In genomic region chr19:16141043-16141442, GRCh38 we compare ENCODE assay signal across 13 cellular contexts. TPM values are rescaled to one million over a fixed set of nuclear protein-coding genes. Genes with fewer than 3 reads are reported as not detected.
DNase-seq lines count a peak whose midpoint lies in the region; ATAC-seq and TF ChIP-seq lines count a peak whose summit lies in the region.
"Had no signal": no experiment of that assay in that cellular context is flagged by ENCODE, and none has a peak within 500 bp of the region (broad histone marks: within the 10 kb centered on the region; RNA-seq: fewer than 3 reads in every experiment).

No MANE protein-coding gene starts in this region.

- H3K9me2 ChIP-seq in Loucy (replicated peaks; ENCODE audit: low read depth, low read length) = no peaks in the 10 kb centered on the region

- H3K36me3 Mint-ChIP-seq in CD4-positive, alpha-beta memory T cell = peaks cover 0 to 4% of the 10 kb centered on the region in 2 donors
- H3K36me3 Mint-ChIP-seq in activated T-helper 17 cell treated with anti-CD3 and anti-CD28 coated beads, Interleukin-2, amount 50 U/mL, for 72 hours (ENCODE audit: low read depth) = peaks cover 17% of the 10 kb centered on the region
- peaks cover 9% of the 10 kb centered on the region for H3K36me3 Mint-ChIP-seq in CD8-positive, alpha-beta T cell
- H3K36me3 Mint-ChIP-seq: brain had no signal

- H3K9ac ChIP-seq in Loucy (ENCODE audit: low read depth, low read length, poor library complexity, severe bottlenecking) = peak overlapping the region; percentile 83

- POLR2A ChIA-PET in CD4-positive, alpha-beta memory T cell (lab: Charles Lee; ENCODE audit: partially characterized antibody) = no interaction called here
- POLR2A ChIA-PET in CD8-positive, alpha-beta T cell (lab: Charles Lee) = no interaction called here

- no peak for TF ChIP-seq EP300 in ovary (IDR thresholded peaks at IDR 0.05)

- peak; percentile 34 for ATAC-seq in GM19035 (IDR thresholded peaks at IDR 0.05; ENCODE audit: unreplicated experiment)
- ATAC-seq in activated T-helper 17 cell treated with anti-CD3 and anti-CD28 coated beads, Interleukin-2, amount 50 U/mL, for 72 hours (replicated peaks) = no peak
- ATAC-seq in CD8-positive, alpha-beta T cell = no peak
- ATAC-seq: left colon had no signal

- no peak for DNase-seq in CD4-positive, alpha-beta memory T cell
- DNase-seq in CD8-positive, alpha-beta T cell = no peak
- DNase-seq in DMS 273 (lab: John Stamatoyannopoulos, UW; ENCODE audit: unreplicated experiment) (no peak), occipital lobe (lab: John Stamatoyannopoulos, UW) (no peak), ovary (no peak)
- DNase-seq: activated CD4-positive, alpha-beta T cell treated with anti-CD3 and anti-CD28 coated beads for 48 hours; NCI-H69 had no signal

- TF ChIP-seq CTCF in Loucy (conservative IDR thresholded peaks at IDR 0.05; ENCODE audit: low read length) (0 out of 2 replicates have a peak, but pooled peaks have one; percentile 18), ovary (IDR thresholded peaks at IDR 0.05) (no peak)
- no peak for TF ChIP-seq CTCF in CD8-positive, alpha-beta T cell (IDR thresholded peaks at IDR 0.05)

- intact Hi-C loops in CD4-positive, alpha-beta memory T cell (cut with micrococcal nuclease) = no loop called here
- intact Hi-C loops in CD8-positive, alpha-beta T cell (cut with DNase I, micrococcal nuclease) = no loop called here
- intact Hi-C loops in ovary (cut with DNase I) = no loop called here

- 0 out of 2 replicates have a peak, but pooled peaks cover 7% of the 10 kb centered on the region for H3F3A ChIP-seq in Loucy (ENCODE audit: low read depth)

- TF ChIP-seq POLR2A in ovary (IDR thresholded peaks at IDR 0.05) = no peak

- peaks cover 5% of the 10 kb centered on the region for H4K20me1 ChIP-seq in Loucy (ENCODE audit: insufficient read depth, low read length, poor library complexity, severe bottlenecking)

- no peak overlapping the region for H2AFZ ChIP-seq in Loucy (ENCODE audit: low read length)

- peaks cover 37% of the 10 kb centered on the region for H3K4me1 ChIP-seq in CD4-positive, alpha-beta memory T cell (ENCODE audit: insufficient read depth, low read length)
- H3K4me1 ChIP-seq in Loucy (ENCODE audit: insufficient read depth, low read length, poor library complexity, severe bottlenecking) = peaks cover 76% of the 10 kb centered on the region
- H3K4me1 ChIP-seq in CD8-positive, alpha-beta T cell (ENCODE audit: insufficient read depth, low read length) = peaks cover 25% of the 10 kb centered on the region
- peaks cover 2% of the 10 kb centered on the region for H3K4me1 ChIP-seq in ovary (ENCODE audit: insufficient read depth)

- peaks cover 50% of the 10 kb centered on the region for H3K79me2 ChIP-seq in Loucy (ENCODE audit: insufficient read depth, low read length)

- no peaks in the 10 kb centered on the region for H3K27me3 Mint-ChIP-seq in CD4-positive, alpha-beta memory T cell
- no peaks in the 10 kb centered on the region for H3K27me3 Mint-ChIP-seq in activated T-helper 17 cell treated with anti-CD3 and anti-CD28 coated beads, Interleukin-2, amount 50 U/mL, for 72 hours
- H3K27me3 Mint-ChIP-seq in CD8-positive, alpha-beta T cell (ENCODE audit: low read depth) = no peaks in the 10 kb centered on the region

- no peaks in the 10 kb centered on the region for H3K9me3 ChIP-seq in CD4-positive, alpha-beta memory T cell (ENCODE audit: control insufficient read depth in 1 of 2, low read length in 2 of 2)
- no peaks in the 10 kb centered on the region for H3K9me3 ChIP-seq in Loucy (ENCODE audit: insufficient read depth, low read depth, low read length)
- no peaks in the 10 kb centered on the region for H3K9me3 ChIP-seq in CD8-positive, alpha-beta T cell (ENCODE audit: low read length)
- H3K9me3 ChIP-seq in ovary = no peaks in the 10 kb centered on the region

- peak overlapping the region in 6 of 7 donors; percentile 52 to 69 (median 61) for H3K27ac Mint-ChIP-seq in CD4-positive, alpha-beta memory T cell
- H3K27ac Mint-ChIP-seq in activated T-helper 17 cell treated with anti-CD3 and anti-CD28 coated beads, Interleukin-2, amount 50 U/mL, for 72 hours = peak overlapping the region; percentile 59
- no peak overlapping the region for H3K27ac Mint-ChIP-seq in CD8-positive, alpha-beta T cell
- H3K27ac Mint-ChIP-seq: brain had no signal

- H3K9me3 Mint-ChIP-seq in CD4-positive, alpha-beta memory T cell = no peaks in the 10 kb centered on the region
- H3K9me3 Mint-ChIP-seq in activated T-helper 17 cell treated with anti-CD3 and anti-CD28 coated beads, Interleukin-2, amount 50 U/mL, for 72 hours = no peaks in the 10 kb centered on the region
- H3K9me3 Mint-ChIP-seq in CD8-positive, alpha-beta T cell = no peaks in the 10 kb centered on the region
- H3K9me3 Mint-ChIP-seq: brain had no signal

- H3K4me2 ChIP-seq in Loucy (ENCODE audit: low read depth, low read length, poor library complexity, severe bottlenecking) = peak overlapping the region; percentile 64

- 48 to 57% (median 51%) methylated on average over 4 of the region's 4 CpGs for WGBS in ovary, 3 donors

- CTCF ChIA-PET in CD4-positive, alpha-beta memory T cell (lab: Charles Lee; ENCODE audit: partially characterized antibody) = interaction anchor here (1.2 kb wide), 1 partner anchor 10 kb away, joined by 5 read pairs; no protein-coding TSS in a partner anchor
- CTCF ChIA-PET in CD8-positive, alpha-beta T cell (lab: Charles Lee) = interaction anchor here (1.0 kb wide), 1 partner anchor 99 kb away, joined by 4 read pairs; no protein-coding TSS in a partner anchor

- peaks cover 21 to 50% (median 34%) of the 10 kb centered on the region in 4 donors for H3K4me1 Mint-ChIP-seq in CD4-positive, alpha-beta memory T cell
- peaks cover 21% of the 10 kb centered on the region for H3K4me1 Mint-ChIP-seq in activated T-helper 17 cell treated with anti-CD3 and anti-CD28 coated beads, Interleukin-2, amount 50 U/mL, for 72 hours
- H3K4me1 Mint-ChIP-seq in CD8-positive, alpha-beta T cell (ENCODE audit: low read depth) = peaks cover 36% of the 10 kb centered on the region
- H3K4me1 Mint-ChIP-seq: brain had no signal

- H3K4me3 Mint-ChIP-seq in CD4-positive, alpha-beta memory T cell = peak overlapping the region in 1 of 8 donors; percentile 79
- H3K4me3 Mint-ChIP-seq in activated T-helper 17 cell treated with anti-CD3 and anti-CD28 coated beads, Interleukin-2, amount 50 U/mL, for 72 hours = no peak overlapping the region
- no peak overlapping the region for H3K4me3 Mint-ChIP-seq in CD8-positive, alpha-beta T cell
- H3K4me3 Mint-ChIP-seq: brain had no signal

- H3K27ac ChIP-seq in CD4-positive, alpha-beta memory T cell (ENCODE audit: low read depth, low read length) = no peak overlapping the region
- no peak overlapping the region for H3K27ac ChIP-seq in CD8-positive, alpha-beta T cell (ENCODE audit: low read depth, low read length)
- no peak overlapping the region for H3K27ac ChIP-seq in ovary

- no peak overlapping the region for H3K4me3 ChIP-seq in CD4-positive, alpha-beta memory T cell (ENCODE audit: low read length in 2 of 2)
- peak overlapping the region; percentile 2 for H3K4me3 ChIP-seq in Loucy (ENCODE audit: low read length, poor library complexity, severe bottlenecking)
- H3K4me3 ChIP-seq in CD8-positive, alpha-beta T cell (ENCODE audit: low read depth, low read length) = no peak overlapping the region
- no peak overlapping the region for H3K4me3 ChIP-seq in ovary

- no peaks in the 10 kb centered on the region for H3K27me3 ChIP-seq in CD4-positive, alpha-beta memory T cell (ENCODE audit: insufficient read depth, low read length)
- H3K27me3 ChIP-seq in Loucy (ENCODE audit: insufficient read depth, low read length, poor library complexity, severe bottlenecking) = no peaks in the 10 kb centered on the region
- H3K27me3 ChIP-seq in CD8-positive, alpha-beta T cell (ENCODE audit: insufficient read depth, low read length) = no peaks in the 10 kb centered on the region
- H3K27me3 ChIP-seq in ovary = no peaks in the 10 kb centered on the region

- no peaks in the 10 kb centered on the region for H3K36me3 ChIP-seq in CD4-positive, alpha-beta memory T cell (ENCODE audit: insufficient read depth, low read length)
- H3K36me3 ChIP-seq in Loucy (ENCODE audit: insufficient read depth, low read length) (no peaks in the 10 kb centered on the region), ovary (no peaks in the 10 kb centered on the region)
- H3K36me3 ChIP-seq in CD8-positive, alpha-beta T cell (ENCODE audit: insufficient read depth, low read length) = no peaks in the 10 kb centered on the region

RNA-seq across cellular contexts. Expression of gene HSH2D, which starts 2.4 kb away (rescaled TPM):
- 10 to 100 TPM; 17.8 to 18.8 TPM for total RNA-seq in CD4-positive, alpha-beta memory T cell
- polyA plus RNA-seq in CD4-positive, alpha-beta memory T cell = 10 to 100 TPM in 1 of 2 donors, 1 to 10 TPM in 1; 5.5 to 12.6 TPM
- total RNA-seq in activated T-helper 17 cell treated with anti-CD3 and anti-CD28 coated beads, Interleukin-2, amount 50 U/mL, for 72 hours = 10 to 100 TPM; 32.7 to 39.3 TPM
- total RNA-seq in CD8-positive, alpha-beta T cell = 10 to 100 TPM; 35.9 to 37.5 TPM
- total RNA-seq in occipital lobe = not detected
- 1 to 10 TPM in 2 of 7 donors, under 1 TPM in 5; 0.20 to 1.3 (median 0.31) TPM for total RNA-seq in ovary
- polyA plus RNA-seq in ovary = under 1 TPM; 0.21 to 0.68 TPM

RNA-seq across cellular contexts. Expression of gene RAB8A, which starts 29.4 kb away (rescaled TPM):
- total RNA-seq in CD4-positive, alpha-beta memory T cell = 10 to 100 TPM; 85.5 to 86.9 TPM
- polyA plus RNA-seq in CD4-positive, alpha-beta memory T cell = 10 to 100 TPM; 83.9 to 96.8 TPM
- 100 to 1,000 TPM; 140 to 212 TPM for total RNA-seq in activated T-helper 17 cell treated with anti-CD3 and anti-CD28 coated beads, Interleukin-2, amount 50 U/mL, for 72 hours
- 10 to 100 TPM; 79.1 to 88.4 TPM for total RNA-seq in CD8-positive, alpha-beta T cell
- total RNA-seq in occipital lobe (33.7 TPM), ovary (10 to 100 TPM; 17.2 to 70.5 (median 52.9) TPM)
- polyA plus RNA-seq in ovary = 100 to 1,000 TPM in 1 of 2 donors, 10 to 100 TPM in 1; 23.8 to 114 TPM

RNA-seq across cellular contexts. Expression of gene CIB3, which starts 32.3 kb away (rescaled TPM):
- not detected for total RNA-seq in CD4-positive, alpha-beta memory T cell
- polyA plus RNA-seq in CD4-positive, alpha-beta memory T cell = not detected
- total RNA-seq in activated T-helper 17 cell treated with anti-CD3 and anti-CD28 coated beads, Interleukin-2, amount 50 U/mL, for 72 hours = 1 to 10 TPM in 1 of 2 donors, not detected in 1; 1.1 TPM
- not detected for total RNA-seq in CD8-positive, alpha-beta T cell
- total RNA-seq in occipital lobe = not detected
- total RNA-seq in ovary = not detected
- polyA plus RNA-seq in ovary = not detected
- total RNA-seq: left colon, renal cortical epithelial cell had no signal

RNA-seq across cellular contexts. Expression of gene FAM32A, which starts 44.2 kb away (rescaled TPM):
- total RNA-seq in CD4-positive, alpha-beta memory T cell = 10 to 100 TPM; 50.9 to 51.7 TPM
- polyA plus RNA-seq in CD4-positive, alpha-beta memory T cell = 100 to 1,000 TPM; 113 to 128 TPM
- 10 to 100 TPM; 43.0 to 61.9 TPM for total RNA-seq in activated T-helper 17 cell treated with anti-CD3 and anti-CD28 coated beads, Interleukin-2, amount 50 U/mL, for 72 hours
- 10 to 100 TPM; 59.7 to 60.4 TPM for total RNA-seq in CD8-positive, alpha-beta T cell
- total RNA-seq in occipital lobe = 89.1 TPM
- 10 to 100 TPM; 37.9 to 62.6 (median 43.7) TPM for total RNA-seq in ovary
- 10 to 100 TPM; 62.7 to 68.6 TPM for polyA plus RNA-seq in ovary

RNA-seq across cellular contexts. Expression of gene AP1M1, which starts 56.7 kb away (rescaled TPM):
- 100 to 1,000 TPM; 107 TPM for total RNA-seq in CD4-positive, alpha-beta memory T cell
- polyA plus RNA-seq in CD4-positive, alpha-beta memory T cell = 100 to 1,000 TPM; 127 to 147 TPM
- total RNA-seq in activated T-helper 17 cell treated with anti-CD3 and anti-CD28 coated beads, Interleukin-2, amount 50 U/mL, for 72 hours = 100 to 1,000 TPM; 103 to 110 TPM
- 10 to 100 TPM; 76.2 to 83.4 TPM for total RNA-seq in CD8-positive, alpha-beta T cell
- total RNA-seq in occipital lobe (42.9 TPM), ovary (10 to 100 TPM; 28.4 to 81.7 (median 59.3) TPM)
- 10 to 100 TPM; 38.9 to 42.6 TPM for polyA plus RNA-seq in ovary

Comparison
In these comparisons a context has a peak if more than half of its experiments do, and no peak if none do; other contexts are left out.
1. RNA of gene HSH2D, which starts 2.4 kb away (total RNA-seq): 32.7 to 39.3 TPM in activated T-helper 17 cell treated with anti-CD3 and anti-CD28 coated beads, Interleukin-2, amount 50 U/mL, for 72 hours, 35.9 to 37.5 TPM in CD8-positive, alpha-beta T cell and 17.8 to 18.8 TPM in CD4-positive, alpha-beta memory T cell; 0.20 to 1.3 TPM in ovary and not detected in occipital lobe (single experiment); every median in the first group is over 4 times any median in the second.